ENCODE assay signal across 22 cellular contexts in the genomic region with DNA sequence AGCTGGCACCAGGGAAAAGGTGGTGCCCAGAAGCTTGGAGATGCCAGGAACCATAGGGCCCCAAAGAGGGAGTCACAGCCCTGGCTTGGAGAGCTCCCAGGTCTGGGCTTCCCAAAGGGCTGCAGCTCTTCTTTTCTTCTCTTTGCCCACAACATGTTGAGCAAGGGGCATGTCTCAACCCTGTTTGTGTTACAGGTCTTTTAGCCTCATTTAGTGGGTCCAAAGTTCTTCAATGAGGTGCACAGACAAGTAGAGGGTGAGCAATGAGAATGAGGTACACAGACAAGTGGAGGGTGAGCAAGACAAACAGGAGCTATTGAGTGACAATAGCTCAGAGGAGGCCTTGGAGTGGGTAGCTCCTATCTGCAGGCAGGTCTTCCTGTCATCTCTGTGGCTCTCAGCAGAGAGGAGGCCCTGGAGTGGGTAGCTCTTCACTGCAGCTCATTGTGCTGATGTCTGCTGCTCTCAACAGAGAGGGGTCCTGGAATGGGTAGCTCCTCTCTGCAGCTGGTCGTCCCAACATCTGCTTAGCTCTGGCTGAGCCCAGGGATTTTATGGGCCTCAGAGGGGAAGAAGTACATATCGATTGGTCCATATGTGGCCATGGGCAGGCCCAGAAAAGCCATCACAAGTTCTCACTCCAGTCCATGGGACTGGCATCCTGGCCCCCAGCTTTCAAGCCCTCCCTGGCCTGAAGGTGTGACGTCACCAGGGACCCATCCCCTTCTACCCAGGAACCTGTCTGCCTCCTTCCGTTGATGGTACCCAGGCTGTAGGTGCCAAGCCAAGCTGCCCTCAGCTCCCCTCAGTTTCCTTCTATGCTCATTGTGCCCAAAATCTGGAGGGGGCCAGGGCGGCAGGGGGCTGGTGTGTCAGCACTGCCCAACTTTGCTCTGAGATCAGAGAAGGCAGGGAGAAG. TPM values are rescaled to one million over a fixed set of nuclear protein-coding genes. Genes with fewer than 3 reads are reported as not detected.
"Had no signal": no experiment of that assay in that cellular context is flagged by ENCODE, and none has a peak within 500 bp of the region (broad histone marks: within the 10 kb centered on the region; RNA-seq: fewer than 3 reads in every experiment).

No MANE protein-coding gene starts in this region.

- H3K27ac ChIP-seq: adrenal gland, ascending aorta, brain microvascular endothelial cell, lower lobe of right lung, testis had no signal

- H3K36me3 ChIP-seq: adrenal gland, ascending aorta, brain microvascular endothelial cell, lower lobe of right lung had no signal

- H3K27me3 ChIP-seq: adrenal gland, ascending aorta, brain microvascular endothelial cell, testis had no signal

- H3K4me1 ChIP-seq: adrenal gland, ascending aorta, lower lobe of right lung, testis had no signal

- H3K27me3 Mint-ChIP-seq: activated naive CD8-positive, alpha-beta T cell had no signal

- DNase-seq: activated CD4-positive, alpha-beta T cell treated with anti-CD3 and anti-CD28 coated beads, Interleukin-2, amount 50 U/mL, for 4 hours; activated gamma-delta T cell treated with Interleukin-2 at 50 U/mL for 16 hours; adrenal gland; brain microvascular endothelial cell; central memory CD4-positive, alpha-beta T cell; dermis blood vessel endothelial cell; effector CD8-positive, alpha-beta T cell; foreskin fibroblast; kidney; lower lobe of right lung; naive thymus-derived CD4-positive, alpha-beta T cell; posterior cingulate gyrus; small intestine; stimulated activated CD4-positive, alpha-beta T cell treated with anti-CD3 and anti-CD28 coated beads, Interleukin-15, amount 100 ng/mL, for 24 hours; stimulated activated naive CD4-positive, alpha-beta T cell; SW 1271; testis had no signal

- H3K4me3 ChIP-seq: adrenal gland, ascending aorta, lower lobe of right lung, testis had no signal

- H3K36me3 Mint-ChIP-seq: type B pancreatic cell had no signal

- H3K9me3 ChIP-seq: adrenal gland, ascending aorta, lower lobe of right lung, testis had no signal

- H3K9me3 Mint-ChIP-seq: neural crest cell had no signal

- H3K4me1 Mint-ChIP-seq: neural crest cell had no signal

- H3K27ac Mint-ChIP-seq: activated naive CD8-positive, alpha-beta T cell; activated T-helper 1 cell treated with anti-CD3 and anti-CD28 coated beads, Interleukin-12 subunit alpha, Interleukin-12 subunit beta, Interleukin-2, Interleukin-4 antibody, amounts not matched to agents 30 ng/mL and 10 ng/mL and 1 ng/mL, durations not matched to agents 14 hours and 24 hours and 36 hours; type B pancreatic cell had no signal

- H3K4me3 Mint-ChIP-seq: activated naive CD8-positive, alpha-beta T cell; activated T-helper 1 cell treated with anti-CD3 and anti-CD28 coated beads, Interleukin-12 subunit alpha, Interleukin-12 subunit beta, Interleukin-2, Interleukin-4 antibody, amounts not matched to agents 30 ng/mL and 10 ng/mL and 1 ng/mL, durations not matched to agents 14 hours and 24 hours and 36 hours; naive thymus-derived CD4-positive, alpha-beta T cell; neural crest cell; type B pancreatic cell had no signal

RNA-seq across cellular contexts. Expression of a gene that starts 34.9 kb away (rescaled TPM):
- total RNA-seq: ascending aorta, neural crest cell had no signal
